8 cellular contexts compared by ENCODE assay signal in the genomic region with DNA sequence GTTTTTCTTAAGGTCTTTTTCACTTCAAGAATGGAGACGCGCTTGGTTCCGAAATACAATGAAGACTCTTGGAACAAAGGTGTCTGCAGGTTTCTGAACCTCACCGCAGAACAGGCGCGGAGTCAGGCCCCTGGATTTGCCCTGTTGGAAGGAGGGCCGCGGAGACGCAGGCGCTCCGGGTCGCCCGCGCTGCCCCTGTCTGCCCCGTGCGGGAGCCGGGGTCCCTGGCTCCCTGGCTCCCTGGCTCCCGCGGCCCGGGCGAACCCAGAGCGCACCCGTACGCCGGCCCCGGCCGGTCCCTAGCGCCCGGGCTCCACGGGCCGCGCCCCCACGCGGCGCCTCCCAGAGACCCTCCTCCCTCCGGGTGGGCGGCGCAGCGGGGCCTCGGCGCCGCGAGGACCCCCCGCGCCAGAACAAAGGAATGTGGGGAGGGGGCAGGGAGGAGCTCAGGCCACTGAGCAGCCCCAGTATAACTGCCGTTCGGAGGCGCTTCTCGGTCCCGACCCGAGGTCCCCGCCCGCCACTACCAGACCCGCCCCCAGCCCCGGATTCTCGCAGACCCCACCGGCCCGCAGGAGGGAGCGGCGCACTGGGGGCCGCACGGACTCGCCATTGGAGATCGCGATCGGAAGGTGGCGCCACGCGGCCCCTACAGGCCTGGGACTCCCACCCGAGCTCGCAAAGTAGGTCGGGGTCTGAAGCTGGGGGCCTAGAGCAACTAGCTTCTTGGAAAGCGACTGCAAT. TPM values are rescaled to one million over a fixed set of nuclear protein-coding genes. Genes with fewer than 3 reads are reported as not detected.
DNase-seq lines count a peak whose midpoint lies in the region; ATAC-seq and TF ChIP-seq lines count a peak whose summit lies in the region.

No MANE protein-coding gene starts in this region.

- no peaks in the 10 kb centered on the region for H3K9me3 ChIP-seq in heart left ventricle

- H3K4me3 Mint-ChIP-seq in activated naive CD4-positive, alpha-beta T cell treated with anti-CD3 and anti-CD28 coated beads, Interleukin-2, amount 10 ng/mL, durations not matched to agents 7 days and 5 days = peak overlapping the region; percentile 92
- peak overlapping the region; percentile 98 for H3K4me3 Mint-ChIP-seq in activated T-helper 1 cell treated with anti-CD3 and anti-CD28 coated beads, Interleukin-12 subunit alpha, Interleukin-12 subunit beta, Interleukin-2, Interleukin-4 antibody, amounts not matched to agents 30 ng/mL and 10 ng/mL and 1 ng/mL, durations not matched to agents 14 hours and 24 hours and 36 hours

- peak; percentile 34 for DNase-seq in activated naive CD4-positive, alpha-beta T cell treated with anti-CD3 and anti-CD28 coated beads, Interleukin-2, amount 10 ng/mL, durations not matched to agents 7 days and 5 days
- DNase-seq in activated naive CD4-positive, alpha-beta T cell treated with anti-CD3 and anti-CD28 coated beads, Interleukin-2, amount 50 U/mL, for 16 hours = no peak
- no peak for DNase-seq in activated T-helper 1 cell treated with anti-CD3 and anti-CD28 coated beads, Interleukin-12 subunit alpha, Interleukin-12 subunit beta, Interleukin-2, Interleukin-4 antibody, amounts not matched to agents 30 ng/mL and 10 ng/mL and 1 ng/mL, durations not matched to agents 14 hours and 24 hours and 36 hours (ENCODE audit: low spot score)
- DNase-seq in heart left ventricle (peak; percentile 34 to 67 (median 46)), posterior cingulate gyrus (peak in 7 of 10 donors; percentile 29 to 90 (median 33)), T1000 (lab: John Stamatoyannopoulos, UW) (no peak)

- H3K4me1 Mint-ChIP-seq in activated naive CD4-positive, alpha-beta T cell treated with anti-CD3 and anti-CD28 coated beads, Interleukin-2, amount 10 ng/mL, durations not matched to agents 7 days and 5 days = peaks cover 59% of the 10 kb centered on the region
- peaks cover 71% of the 10 kb centered on the region for H3K4me1 Mint-ChIP-seq in activated T-helper 1 cell treated with anti-CD3 and anti-CD28 coated beads, Interleukin-12 subunit alpha, Interleukin-12 subunit beta, Interleukin-2, Interleukin-4 antibody, amounts not matched to agents 30 ng/mL and 10 ng/mL and 1 ng/mL, durations not matched to agents 14 hours and 24 hours and 36 hours (ENCODE audit: low read depth)

- peak overlapping the region; percentile 46 to 88 (median 72) for H3K4me3 ChIP-seq in heart left ventricle

- peaks cover 9% of the 10 kb centered on the region for H3K36me3 Mint-ChIP-seq in activated naive CD4-positive, alpha-beta T cell treated with anti-CD3 and anti-CD28 coated beads, Interleukin-2, amount 10 ng/mL, durations not matched to agents 7 days and 5 days
- H3K36me3 Mint-ChIP-seq in activated T-helper 1 cell treated with anti-CD3 and anti-CD28 coated beads, Interleukin-12 subunit alpha, Interleukin-12 subunit beta, Interleukin-2, Interleukin-4 antibody, amounts not matched to agents 30 ng/mL and 10 ng/mL and 1 ng/mL, durations not matched to agents 14 hours and 24 hours and 36 hours (ENCODE audit: low read depth) = peaks cover 31% of the 10 kb centered on the region

- H3K4me1 ChIP-seq in heart left ventricle = peaks cover 0 to 75% (median 41%) of the 10 kb centered on the region in 12 donors

- TF ChIP-seq POLR2A in heart left ventricle (IDR thresholded peaks at IDR 0.05) = no peak

- H3K36me3 ChIP-seq in heart left ventricle = no peaks in the 10 kb centered on the region

- H3K27me3 Mint-ChIP-seq in activated naive CD4-positive, alpha-beta T cell treated with anti-CD3 and anti-CD28 coated beads, Interleukin-2, amount 10 ng/mL, durations not matched to agents 7 days and 5 days = peaks cover 40% of the 10 kb centered on the region
- no peaks in the 10 kb centered on the region for H3K27me3 Mint-ChIP-seq in activated T-helper 1 cell treated with anti-CD3 and anti-CD28 coated beads, Interleukin-12 subunit alpha, Interleukin-12 subunit beta, Interleukin-2, Interleukin-4 antibody, amounts not matched to agents 30 ng/mL and 10 ng/mL and 1 ng/mL, durations not matched to agents 14 hours and 24 hours and 36 hours (ENCODE audit: insufficient read depth)

- no peaks in the 10 kb centered on the region for H3K9me3 Mint-ChIP-seq in activated naive CD4-positive, alpha-beta T cell treated with anti-CD3 and anti-CD28 coated beads, Interleukin-2, amount 10 ng/mL, durations not matched to agents 7 days and 5 days
- H3K9me3 Mint-ChIP-seq in activated T-helper 1 cell treated with anti-CD3 and anti-CD28 coated beads, Interleukin-12 subunit alpha, Interleukin-12 subunit beta, Interleukin-2, Interleukin-4 antibody, amounts not matched to agents 30 ng/mL and 10 ng/mL and 1 ng/mL, durations not matched to agents 14 hours and 24 hours and 36 hours = no peaks in the 10 kb centered on the region

- peak in 11 of 12 donors; percentile 9 to 56 (median 34) for TF ChIP-seq CTCF in heart left ventricle (IDR thresholded peaks at IDR 0.05)

- no peak overlapping the region for H3K27ac Mint-ChIP-seq in activated naive CD4-positive, alpha-beta T cell treated with anti-CD3 and anti-CD28 coated beads, Interleukin-2, amount 10 ng/mL, durations not matched to agents 7 days and 5 days
- H3K27ac Mint-ChIP-seq in activated T-helper 1 cell treated with anti-CD3 and anti-CD28 coated beads, Interleukin-12 subunit alpha, Interleukin-12 subunit beta, Interleukin-2, Interleukin-4 antibody, amounts not matched to agents 30 ng/mL and 10 ng/mL and 1 ng/mL, durations not matched to agents 14 hours and 24 hours and 36 hours = peak overlapping the region; percentile 96

- intact Hi-C loops in activated T-helper 1 cell treated with anti-CD3 and anti-CD28 coated beads, Interleukin-12 subunit alpha, Interleukin-12 subunit beta, Interleukin-2, Interleukin-4 antibody, amounts not matched to agents 30 ng/mL and 10 ng/mL and 1 ng/mL, durations not matched to agents 14 hours and 24 hours and 36 hours (cut with micrococcal nuclease) = loop anchor here (5.0 to 10.0 kb wide), 2 partner anchors 454 to 1996 kb away; no protein-coding TSS in a partner anchor
- intact Hi-C loops in heart left ventricle (cut with DNase I) = loop anchor here (5.0 to 10.0 kb wide), 14 partner anchors 56 to 504 kb away; a partner anchor contains a TSS
- intact Hi-C loops in posterior cingulate gyrus (cut with DNase I) = loop anchor here (10.0 kb wide), 1 partner anchor 226 kb away; no protein-coding TSS in a partner anchor

- CTCF ChIA-PET in activated naive CD4-positive, alpha-beta T cell treated with anti-CD3 and anti-CD28 coated beads, Interleukin-2, amount 10 ng/mL, durations not matched to agents 7 days and 5 days (lab: Charles Lee) = interaction anchor here (0.9 to 1.3 kb wide), 2 partner anchors 10 to 24 kb away, joined by 3 to 4 read pairs; no protein-coding TSS in a partner anchor

- no peaks in the 10 kb centered on the region for H3K27me3 ChIP-seq in heart left ventricle

- 2 to 11% (median 3%) methylated on average over 10 to 73 of the region's 73 CpGs for WGBS in heart left ventricle, 4 donors

- H3K27ac ChIP-seq in heart left ventricle = peak overlapping the region; percentile 86 to 97 (median 93)

- peak in 3 of 4 donors; percentile 1 to 29 (median 5) for ATAC-seq in heart left ventricle
- no peak for ATAC-seq in GM19351 (IDR thresholded peaks at IDR 0.05; ENCODE audit: unreplicated experiment)
- ATAC-seq in HG02678 (IDR thresholded peaks at IDR 0.05; ENCODE audit: unreplicated experiment) = no peak

RNA-seq across cellular contexts. Expression of a gene that starts 2.4 kb away (rescaled TPM):
- 124 TPM in 2 replicates for total RNA-seq in activated T-helper 1 cell treated with anti-CD3 and anti-CD28 coated beads, Interleukin-12 subunit alpha, Interleukin-12 subunit beta, Interleukin-2, Interleukin-4 antibody, amounts not matched to agents 30 ng/mL and 10 ng/mL and 1 ng/mL, durations not matched to agents 14 hours and 24 hours and 36 hours
- 10 to 100 TPM; 20.1 to 35.9 (median 24.7) TPM for total RNA-seq in heart left ventricle
- 10 to 100 TPM; 13.1 to 33.3 TPM for polyA plus RNA-seq in heart left ventricle

RNA-seq across cellular contexts. Expression of a gene that starts 59.5 kb away (rescaled TPM):
- 50.4 and 53.3 TPM in 2 replicates for total RNA-seq in activated T-helper 1 cell treated with anti-CD3 and anti-CD28 coated beads, Interleukin-12 subunit alpha, Interleukin-12 subunit beta, Interleukin-2, Interleukin-4 antibody, amounts not matched to agents 30 ng/mL and 10 ng/mL and 1 ng/mL, durations not matched to agents 14 hours and 24 hours and 36 hours
- 10 to 100 TPM; 28.5 to 54.7 (median 39.7) TPM for total RNA-seq in heart left ventricle
- 10 to 100 TPM; 19.0 to 28.8 TPM for polyA plus RNA-seq in heart left ventricle

Comparison
In these comparisons a context has a peak if more than half of its experiments do, and no peak if none do; other contexts are left out.
1. DNase-seq: peak in activated naive CD4-positive, alpha-beta T cell treated with anti-CD3 and anti-CD28 coated beads, Interleukin-2, amount 10 ng/mL, durations not matched to agents 7 days and 5 days (single experiment), heart left ventricle (5 of 5) and posterior cingulate gyrus (7 of 10); none in activated naive CD4-positive, alpha-beta T cell treated with anti-CD3 and anti-CD28 coated beads, Interleukin-2, amount 50 U/mL, for 16 hours (single experiment), activated T-helper 1 cell treated with anti-CD3 and anti-CD28 coated beads, Interleukin-12 subunit alpha, Interleukin-12 subunit beta, Interleukin-2, Interleukin-4 antibody, amounts not matched to agents 30 ng/mL and 10 ng/mL and 1 ng/mL, durations not matched to agents 14 hours and 24 hours and 36 hours (single experiment) and T1000 (single experiment).
2. ATAC-seq: peak in heart left ventricle (3 of 4); none in GM19351 (single experiment) and HG02678 (single experiment).